Comparison of ENCODE assay signal across 8 cellular contexts in genomic region chr11:108733479-108734116, GRCh38.
DNase-seq lines count a peak whose midpoint lies in the region; ATAC-seq and TF ChIP-seq lines count a peak whose summit lies in the region.

No MANE protein-coding gene starts in this region.

- H3K4me1 Mint-ChIP-seq in T-helper 2 cell treated with Interferon-gamma antibody and Interleukin-4, amounts not matched to agents 5 μg/mL and 100 μg/mL, for 36 hours (ENCODE audit: low read depth), result peaks cover 29% of the 10 kb centered on the region

- peaks cover 0 to 99% (median 31%) of the 10 kb centered on the region in 11 experiments; a peak in 9 of 22 replicates for H4K20me1 ChIP-seq in BLaER1 treated with 17β-estradiol and CSF1 and Interleukin-3, amounts not matched to agents 10 nM and 100 nM

- intact Hi-C loops in upper lobe of right lung (cut with DNase I), result no loop called here

- no peaks in the 10 kb centered on the region for H3K27me3 Mint-ChIP-seq in T-helper 2 cell treated with Interferon-gamma antibody and Interleukin-4, amounts not matched to agents 5 μg/mL and 100 μg/mL, for 36 hours (ENCODE audit: low read depth)

- H3K27ac ChIP-seq in BLaER1 treated with 17β-estradiol and CSF1 and Interleukin-3, amounts not matched to agents 10 nM and 100 nM, result peak overlapping the region in 4 of 11 experiments; percentile 8 to 57 (median 38); a peak in 5 of 22 replicates
- no peak overlapping the region for H3K27ac ChIP-seq in upper lobe of right lung

- H3K27me3 ChIP-seq in BLaER1 treated with 17β-estradiol and CSF1 and Interleukin-3, amounts not matched to agents 10 nM and 100 nM, result no peaks in the 10 kb centered on the region
- H3K27me3 ChIP-seq in upper lobe of right lung, result no peaks in the 10 kb centered on the region

- H3K36me3 ChIP-seq in BLaER1 treated with 17β-estradiol and CSF1 and Interleukin-3, amounts not matched to agents 10 nM and 100 nM, result peaks cover 8 to 76% (median 63%) of the 10 kb centered on the region in 11 experiments; a peak in 21 of 22 replicates
- peaks cover 7% of the 10 kb centered on the region for H3K36me3 ChIP-seq in upper lobe of right lung

- no peak overlapping the region for H3K4me3 ChIP-seq in BLaER1 treated with 17β-estradiol and CSF1 and Interleukin-3, amounts not matched to agents 10 nM and 100 nM
- no peak overlapping the region for H3K4me3 ChIP-seq in upper lobe of right lung

- H3K27ac Mint-ChIP-seq in T-helper 2 cell treated with Interferon-gamma antibody and Interleukin-4, amounts not matched to agents 5 μg/mL and 100 μg/mL, for 36 hours, result peak overlapping the region; percentile 10

- peaks cover 0 to 25% (median 15%) of the 10 kb centered on the region in 10 experiments; a peak in 17 of 20 replicates for H3K4me1 ChIP-seq in BLaER1 treated with 17β-estradiol and CSF1 and Interleukin-3, amounts not matched to agents 10 nM and 100 nM
- no peaks in the 10 kb centered on the region for H3K4me1 ChIP-seq in upper lobe of right lung

- no peaks in the 10 kb centered on the region for H3K9me3 Mint-ChIP-seq in T-helper 2 cell treated with Interferon-gamma antibody and Interleukin-4, amounts not matched to agents 5 μg/mL and 100 μg/mL, for 36 hours

- H3K36me3 Mint-ChIP-seq in T-helper 2 cell treated with Interferon-gamma antibody and Interleukin-4, amounts not matched to agents 5 μg/mL and 100 μg/mL, for 36 hours (ENCODE audit: low read depth), result peaks cover 17% of the 10 kb centered on the region

- no peak overlapping the region for H3K9ac ChIP-seq in BLaER1 treated with 17β-estradiol and CSF1 and Interleukin-3, amounts not matched to agents 10 nM and 100 nM

- peak; percentile 86 for ATAC-seq in GM19043 (IDR thresholded peaks at IDR 0.05; ENCODE audit: low read depth, unreplicated experiment)
- ATAC-seq in HG03097 (IDR thresholded peaks at IDR 0.05; ENCODE audit: low FRiP score, unreplicated experiment), result peak; percentile 90
- ATAC-seq in upper lobe of right lung, result peak; percentile 83

- H3K4me3 Mint-ChIP-seq in T-helper 2 cell treated with Interferon-gamma antibody and Interleukin-4, amounts not matched to agents 5 μg/mL and 100 μg/mL, for 36 hours, result peak overlapping the region; percentile 3

- H3K9me3 ChIP-seq in BLaER1 treated with 17β-estradiol and CSF1 and Interleukin-3, amounts not matched to agents 10 nM and 100 nM (replicated peaks in 1 of 11), result peaks cover 0 to 3% (median under 1%) of the 10 kb centered on the region in 11 experiments; a peak in 7 of 22 replicates
- no peaks in the 10 kb centered on the region for H3K9me3 ChIP-seq in upper lobe of right lung

- TF ChIP-seq CTCF in upper lobe of right lung (IDR thresholded peaks at IDR 0.05), result no peak

- DNase-seq in T-helper 2 cell treated with Interferon-gamma antibody and Interleukin-4, amounts not matched to agents 5 μg/mL and 100 μg/mL, for 36 hours (ENCODE audit: low spot score), result peak; percentile 73
- DNase-seq in fibroblast of the conjunctiva (ENCODE audit: low read depth), result peak; percentile 37
- no peak for DNase-seq in upper lobe of right lung
- DNase-seq in NCI-H128 (lab: John Stamatoyannopoulos, UW; ENCODE audit: unreplicated experiment), result no peak
- DNase-seq in AML-193 (lab: John Stamatoyannopoulos, UW), result no peak

- H3K4me2 ChIP-seq in BLaER1 treated with 17β-estradiol and CSF1 and Interleukin-3, amounts not matched to agents 10 nM and 100 nM, result peak overlapping the region in 9 of 11 experiments; percentile 1 to 53 (median 42); a peak in 15 of 22 replicates

Comparison
In these comparisons a context has a peak if more than half of its experiments do, and no peak if none do; other contexts are left out.
1. DNase-seq: peak in T-helper 2 cell treated with Interferon-gamma antibody and Interleukin-4, amounts not matched to agents 5 μg/mL and 100 μg/mL, for 36 hours (single experiment) and fibroblast of the conjunctiva (single experiment); none in upper lobe of right lung (single experiment), NCI-H128 (single experiment) and AML-193 (0 of 2).
2. Peak in every context shown above with its lines, with median percentiles within 50 percentile points of each other: ATAC-seq.